1 cellular context compared by ENCODE assay signal in the genomic region with DNA sequence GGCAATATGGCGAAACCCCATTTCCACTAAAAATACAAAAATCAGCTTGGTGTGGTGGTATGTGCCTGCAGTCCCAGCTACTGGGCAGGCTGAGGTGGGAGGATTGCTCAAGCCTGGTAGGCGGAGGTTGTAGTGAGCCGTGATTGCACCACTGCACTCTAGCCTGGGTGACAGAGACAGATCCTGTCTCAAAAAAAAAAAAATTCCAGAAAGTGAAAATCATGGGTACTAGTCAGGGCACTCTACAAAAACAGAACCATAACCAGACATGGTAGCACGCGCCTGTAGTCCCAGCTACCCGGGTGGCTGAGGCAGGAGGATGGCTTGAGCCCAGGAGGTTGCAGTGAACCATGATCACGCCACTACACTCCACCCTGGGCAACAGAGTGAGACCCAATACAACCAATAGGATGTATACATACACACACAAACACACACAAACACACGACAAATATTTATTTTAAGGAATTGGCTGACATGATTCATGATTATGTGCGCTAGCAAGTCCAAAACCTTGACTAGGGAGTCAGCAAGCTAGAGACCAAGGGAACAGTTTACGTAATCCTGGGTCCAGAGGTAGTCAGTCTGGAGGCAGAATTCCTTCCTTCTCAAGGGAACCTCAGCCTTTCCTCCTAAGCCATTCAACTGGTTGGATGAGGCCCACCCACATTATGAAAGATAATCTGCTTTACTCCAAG.
A peak's percentile ranks its signal among the peaks of the same experiment; 100 is the strongest.
TF ChIP-seq lines count a peak whose summit lies in the region.

No MANE protein-coding gene starts in this region.

TF ChIP-seq in HepG2, 621 proteins besides CTCF, POLR2A, EP300 and RAD21 (continued from another document and continues in another):
- TF ChIP-seq, protein P1, sequence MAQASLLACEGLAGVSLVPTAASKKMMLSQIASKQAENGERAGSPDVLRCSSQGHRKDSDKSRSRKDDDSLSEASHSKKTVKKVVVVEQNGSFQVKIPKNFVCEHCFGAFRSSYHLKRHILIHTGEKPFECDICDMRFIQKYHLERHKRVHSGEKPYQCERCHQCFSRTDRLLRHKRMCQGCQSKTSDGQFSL (CRISPR knock-in tag; IDR thresholded peaks at IDR 0.05) = no peak
- TF ChIP-seq SP5 (CRISPR knock-in tag; IDR thresholded peaks at IDR 0.05; ENCODE audit: borderline replicate concordance, low read depth) (peak; percentile 13; the same call in 1 of the 2 replicates), AGO2 (optimal IDR thresholded peaks at IDR 0.05; ENCODE audit: low read depth, low read length) (no peak), TCF7 (IDR thresholded peaks at IDR 0.05; ENCODE audit: low read depth) (no peak), CBFB (CRISPR knock-in tag; IDR thresholded peaks at IDR 0.05) (no peak), PHF21A (CRISPR knock-in tag; IDR thresholded peaks at IDR 0.05) (peak; percentile 66; the same call in 1 of the 2 replicates), EZH2 (conservative IDR thresholded peaks at IDR 0.05; ENCODE audit: low read depth, low read length) (no peak), MIER3 (CRISPR knock-in tag; IDR thresholded peaks at IDR 0.05; ENCODE audit: borderline replicate concordance) (no peak), ZNF580 (CRISPR knock-in tag; IDR thresholded peaks at IDR 0.05; ENCODE audit: borderline replicate concordance, low read depth) (0 out of 2 replicates have a peak, but pooled peaks have one; percentile 41), ZNF136 (CRISPR knock-in tag; IDR thresholded peaks at IDR 0.05; ENCODE audit: low read depth) (no peak), ZC3H4 (CRISPR knock-in tag; IDR thresholded peaks at IDR 0.05; ENCODE audit: borderline replicate concordance) (no peak), RORA (CRISPR knock-in tag; IDR thresholded peaks at IDR 0.05) (no peak), ZNF121 (CRISPR knock-in tag; IDR thresholded peaks at IDR 0.05) (peak; percentile 98), ZNF816 (CRISPR knock-in tag; IDR thresholded peaks at IDR 0.05; ENCODE audit: borderline replicate concordance) (no peak), HOXD1 (CRISPR knock-in tag; IDR thresholded peaks at IDR 0.05) (0 out of 2 replicates have a peak, but pooled peaks have one; percentile 12), NCOA2 (CRISPR knock-in tag; IDR thresholded peaks at IDR 0.05) (no peak), RFXANK (CRISPR knock-in tag; IDR thresholded peaks at IDR 0.05) (no peak), ZNF781 (CRISPR knock-in tag; IDR thresholded peaks at IDR 0.05; ENCODE audit: borderline replicate concordance, not compliant biosample characterization) (no peak), REL (CRISPR knock-in tag; conservative IDR thresholded peaks at IDR 0.05) (no peak)
- TF ChIP-seq, protein P2, sequence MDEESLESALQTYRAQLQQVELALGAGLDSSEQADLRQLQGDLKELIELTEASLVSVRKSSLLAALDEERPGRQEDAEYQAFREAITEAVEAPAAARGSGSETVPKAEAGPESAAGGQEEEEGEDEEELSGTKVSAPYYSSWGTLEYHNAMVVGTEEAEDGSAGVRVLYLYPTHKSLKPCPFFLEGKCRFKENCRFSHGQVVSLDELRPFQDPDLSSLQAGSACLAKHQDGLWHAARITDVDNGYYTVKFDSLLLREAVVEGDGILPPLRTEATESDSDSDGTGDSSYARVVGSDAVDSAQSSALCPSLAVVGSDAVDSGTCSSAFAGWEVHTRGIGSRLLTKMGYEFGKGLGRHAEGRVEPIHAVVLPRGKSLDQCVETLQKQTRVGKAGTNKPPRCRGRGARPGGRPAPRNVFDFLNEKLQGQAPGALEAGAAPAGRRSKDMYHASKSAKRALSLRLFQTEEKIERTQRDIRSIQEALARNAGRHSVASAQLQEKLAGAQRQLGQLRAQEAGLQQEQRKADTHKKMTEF (CRISPR knock-in tag; IDR thresholded peaks at IDR 0.05) = peak; percentile 39; the same call in 1 of the 2 replicates
- TF ChIP-seq, protein P3, sequence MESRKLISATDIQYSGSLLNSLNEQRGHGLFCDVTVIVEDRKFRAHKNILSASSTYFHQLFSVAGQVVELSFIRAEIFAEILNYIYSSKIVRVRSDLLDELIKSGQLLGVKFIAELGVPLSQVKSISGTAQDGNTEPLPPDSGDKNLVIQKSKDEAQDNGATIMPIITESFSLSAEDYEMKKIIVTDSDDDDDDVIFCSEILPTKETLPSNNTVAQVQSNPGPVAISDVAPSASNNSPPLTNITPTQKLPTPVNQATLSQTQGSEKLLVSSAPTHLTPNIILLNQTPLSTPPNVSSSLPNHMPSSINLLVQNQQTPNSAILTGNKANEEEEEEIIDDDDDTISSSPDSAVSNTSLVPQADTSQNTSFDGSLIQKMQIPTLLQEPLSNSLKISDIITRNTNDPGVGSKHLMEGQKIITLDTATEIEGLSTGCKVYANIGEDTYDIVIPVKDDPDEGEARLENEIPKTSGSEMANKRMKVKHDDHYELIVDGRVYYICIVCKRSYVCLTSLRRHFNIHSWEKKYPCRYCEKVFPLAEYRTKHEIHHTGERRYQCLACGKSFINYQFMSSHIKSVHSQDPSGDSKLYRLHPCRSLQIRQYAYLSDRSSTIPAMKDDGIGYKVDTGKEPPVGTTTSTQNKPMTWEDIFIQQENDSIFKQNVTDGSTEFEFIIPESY (CRISPR knock-in tag; IDR thresholded peaks at IDR 0.05) = no peak
- TF ChIP-seq, protein P4, sequence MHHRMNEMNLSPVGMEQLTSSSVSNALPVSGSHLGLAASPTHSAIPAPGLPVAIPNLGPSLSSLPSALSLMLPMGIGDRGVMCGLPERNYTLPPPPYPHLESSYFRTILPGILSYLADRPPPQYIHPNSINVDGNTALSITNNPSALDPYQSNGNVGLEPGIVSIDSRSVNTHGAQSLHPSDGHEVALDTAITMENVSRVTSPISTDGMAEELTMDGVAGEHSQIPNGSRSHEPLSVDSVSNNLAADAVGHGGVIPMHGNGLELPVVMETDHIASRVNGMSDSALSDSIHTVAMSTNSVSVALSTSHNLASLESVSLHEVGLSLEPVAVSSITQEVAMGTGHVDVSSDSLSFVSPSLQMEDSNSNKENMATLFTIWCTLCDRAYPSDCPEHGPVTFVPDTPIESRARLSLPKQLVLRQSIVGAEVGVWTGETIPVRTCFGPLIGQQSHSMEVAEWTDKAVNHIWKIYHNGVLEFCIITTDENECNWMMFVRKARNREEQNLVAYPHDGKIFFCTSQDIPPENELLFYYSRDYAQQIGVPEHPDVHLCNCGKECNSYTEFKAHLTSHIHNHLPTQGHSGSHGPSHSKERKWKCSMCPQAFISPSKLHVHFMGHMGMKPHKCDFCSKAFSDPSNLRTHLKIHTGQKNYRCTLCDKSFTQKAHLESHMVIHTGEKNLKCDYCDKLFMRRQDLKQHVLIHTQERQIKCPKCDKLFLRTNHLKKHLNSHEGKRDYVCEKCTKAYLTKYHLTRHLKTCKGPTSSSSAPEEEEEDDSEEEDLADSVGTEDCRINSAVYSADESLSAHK (CRISPR knock-in tag; IDR thresholded peaks at IDR 0.05; ENCODE audit: borderline replicate concordance) = no peak
- TF ChIP-seq, protein P5, sequence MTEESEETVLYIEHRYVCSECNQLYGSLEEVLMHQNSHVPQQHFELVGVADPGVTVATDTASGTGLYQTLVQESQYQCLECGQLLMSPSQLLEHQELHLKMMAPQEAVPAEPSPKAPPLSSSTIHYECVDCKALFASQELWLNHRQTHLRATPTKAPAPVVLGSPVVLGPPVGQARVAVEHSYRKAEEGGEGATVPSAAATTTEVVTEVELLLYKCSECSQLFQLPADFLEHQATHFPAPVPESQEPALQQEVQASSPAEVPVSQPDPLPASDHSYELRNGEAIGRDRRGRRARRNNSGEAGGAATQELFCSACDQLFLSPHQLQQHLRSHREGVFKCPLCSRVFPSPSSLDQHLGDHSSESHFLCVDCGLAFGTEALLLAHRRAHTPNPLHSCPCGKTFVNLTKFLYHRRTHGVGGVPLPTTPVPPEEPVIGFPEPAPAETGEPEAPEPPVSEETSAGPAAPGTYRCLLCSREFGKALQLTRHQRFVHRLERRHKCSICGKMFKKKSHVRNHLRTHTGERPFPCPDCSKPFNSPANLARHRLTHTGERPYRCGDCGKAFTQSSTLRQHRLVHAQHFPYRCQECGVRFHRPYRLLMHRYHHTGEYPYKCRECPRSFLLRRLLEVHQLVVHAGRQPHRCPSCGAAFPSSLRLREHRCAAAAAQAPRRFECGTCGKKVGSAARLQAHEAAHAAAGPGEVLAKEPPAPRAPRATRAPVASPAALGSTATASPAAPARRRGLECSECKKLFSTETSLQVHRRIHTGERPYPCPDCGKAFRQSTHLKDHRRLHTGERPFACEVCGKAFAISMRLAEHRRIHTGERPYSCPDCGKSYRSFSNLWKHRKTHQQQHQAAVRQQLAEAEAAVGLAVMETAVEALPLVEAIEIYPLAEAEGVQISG (CRISPR knock-in tag; IDR thresholded peaks at IDR 0.05) = peak; percentile 33; the same call in 1 of the 2 replicates
- TF ChIP-seq, protein P6, sequence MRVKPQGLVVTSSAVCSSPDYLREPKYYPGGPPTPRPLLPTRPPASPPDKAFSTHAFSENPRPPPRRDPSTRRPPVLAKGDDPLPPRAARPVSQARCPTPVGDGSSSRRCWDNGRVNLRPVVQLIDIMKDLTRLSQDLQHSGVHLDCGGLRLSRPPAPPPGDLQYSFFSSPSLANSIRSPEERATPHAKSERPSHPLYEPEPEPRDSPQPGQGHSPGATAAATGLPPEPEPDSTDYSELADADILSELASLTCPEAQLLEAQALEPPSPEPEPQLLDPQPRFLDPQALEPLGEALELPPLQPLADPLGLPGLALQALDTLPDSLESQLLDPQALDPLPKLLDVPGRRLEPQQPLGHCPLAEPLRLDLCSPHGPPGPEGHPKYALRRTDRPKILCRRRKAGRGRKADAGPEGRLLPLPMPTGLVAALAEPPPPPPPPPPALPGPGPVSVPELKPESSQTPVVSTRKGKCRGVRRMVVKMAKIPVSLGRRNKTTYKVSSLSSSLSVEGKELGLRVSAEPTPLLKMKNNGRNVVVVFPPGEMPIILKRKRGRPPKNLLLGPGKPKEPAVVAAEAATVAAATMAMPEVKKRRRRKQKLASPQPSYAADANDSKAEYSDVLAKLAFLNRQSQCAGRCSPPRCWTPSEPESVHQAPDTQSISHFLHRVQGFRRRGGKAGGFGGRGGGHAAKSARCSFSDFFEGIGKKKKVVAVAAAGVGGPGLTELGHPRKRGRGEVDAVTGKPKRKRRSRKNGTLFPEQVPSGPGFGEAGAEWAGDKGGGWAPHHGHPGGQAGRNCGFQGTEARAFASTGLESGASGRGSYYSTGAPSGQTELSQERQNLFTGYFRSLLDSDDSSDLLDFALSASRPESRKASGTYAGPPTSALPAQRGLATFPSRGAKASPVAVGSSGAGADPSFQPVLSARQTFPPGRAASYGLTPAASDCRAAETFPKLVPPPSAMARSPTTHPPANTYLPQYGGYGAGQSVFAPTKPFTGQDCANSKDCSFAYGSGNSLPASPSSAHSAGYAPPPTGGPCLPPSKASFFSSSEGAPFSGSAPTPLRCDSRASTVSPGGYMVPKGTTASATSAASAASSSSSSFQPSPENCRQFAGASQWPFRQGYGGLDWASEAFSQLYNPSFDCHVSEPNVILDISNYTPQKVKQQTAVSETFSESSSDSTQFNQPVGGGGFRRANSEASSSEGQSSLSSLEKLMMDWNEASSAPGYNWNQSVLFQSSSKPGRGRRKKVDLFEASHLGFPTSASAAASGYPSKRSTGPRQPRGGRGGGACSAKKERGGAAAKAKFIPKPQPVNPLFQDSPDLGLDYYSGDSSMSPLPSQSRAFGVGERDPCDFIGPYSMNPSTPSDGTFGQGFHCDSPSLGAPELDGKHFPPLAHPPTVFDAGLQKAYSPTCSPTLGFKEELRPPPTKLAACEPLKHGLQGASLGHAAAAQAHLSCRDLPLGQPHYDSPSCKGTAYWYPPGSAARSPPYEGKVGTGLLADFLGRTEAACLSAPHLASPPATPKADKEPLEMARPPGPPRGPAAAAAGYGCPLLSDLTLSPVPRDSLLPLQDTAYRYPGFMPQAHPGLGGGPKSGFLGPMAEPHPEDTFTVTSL (CRISPR knock-in tag; IDR thresholded peaks at IDR 0.05; ENCODE audit: borderline replicate concordance) = no peak
- TF ChIP-seq, protein P7, sequence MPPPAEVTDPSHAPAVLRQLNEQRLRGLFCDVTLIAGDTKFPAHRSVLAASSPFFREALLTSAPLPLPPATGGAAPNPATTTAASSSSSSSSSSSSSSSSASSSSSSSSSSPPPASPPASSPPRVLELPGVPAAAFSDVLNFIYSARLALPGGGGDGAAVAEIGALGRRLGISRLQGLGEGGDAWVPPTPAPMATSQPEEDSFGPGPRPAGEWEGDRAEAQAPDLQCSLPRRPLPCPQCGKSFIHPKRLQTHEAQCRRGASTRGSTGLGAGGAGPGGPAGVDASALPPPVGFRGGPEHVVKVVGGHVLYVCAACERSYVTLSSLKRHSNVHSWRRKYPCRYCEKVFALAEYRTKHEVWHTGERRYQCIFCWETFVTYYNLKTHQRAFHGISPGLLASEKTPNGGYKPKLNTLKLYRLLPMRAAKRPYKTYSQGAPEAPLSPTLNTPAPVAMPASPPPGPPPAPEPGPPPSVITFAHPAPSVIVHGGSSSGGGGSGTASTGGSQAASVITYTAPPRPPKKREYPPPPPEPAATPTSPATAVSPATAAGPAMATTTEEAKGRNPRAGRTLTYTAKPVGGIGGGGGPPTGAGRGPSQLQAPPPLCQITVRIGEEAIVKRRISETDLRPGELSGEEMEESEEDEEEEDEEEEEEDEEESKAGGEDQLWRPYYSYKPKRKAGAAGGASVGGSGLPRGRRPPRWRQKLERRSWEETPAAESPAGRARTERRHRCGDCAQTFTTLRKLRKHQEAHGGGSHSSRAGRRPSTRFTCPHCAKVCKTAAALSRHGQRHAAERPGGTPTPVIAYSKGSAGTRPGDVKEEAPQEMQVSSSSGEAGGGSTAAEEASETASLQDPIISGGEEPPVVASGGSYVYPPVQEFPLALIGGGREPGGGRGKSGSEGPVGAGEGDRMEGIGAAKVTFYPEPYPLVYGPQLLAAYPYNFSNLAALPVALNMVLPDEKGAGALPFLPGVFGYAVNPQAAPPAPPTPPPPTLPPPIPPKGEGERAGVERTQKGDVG (CRISPR knock-in tag; IDR thresholded peaks at IDR 0.05; ENCODE audit: borderline replicate concordance) = no peak
- TF ChIP-seq, protein P8, sequence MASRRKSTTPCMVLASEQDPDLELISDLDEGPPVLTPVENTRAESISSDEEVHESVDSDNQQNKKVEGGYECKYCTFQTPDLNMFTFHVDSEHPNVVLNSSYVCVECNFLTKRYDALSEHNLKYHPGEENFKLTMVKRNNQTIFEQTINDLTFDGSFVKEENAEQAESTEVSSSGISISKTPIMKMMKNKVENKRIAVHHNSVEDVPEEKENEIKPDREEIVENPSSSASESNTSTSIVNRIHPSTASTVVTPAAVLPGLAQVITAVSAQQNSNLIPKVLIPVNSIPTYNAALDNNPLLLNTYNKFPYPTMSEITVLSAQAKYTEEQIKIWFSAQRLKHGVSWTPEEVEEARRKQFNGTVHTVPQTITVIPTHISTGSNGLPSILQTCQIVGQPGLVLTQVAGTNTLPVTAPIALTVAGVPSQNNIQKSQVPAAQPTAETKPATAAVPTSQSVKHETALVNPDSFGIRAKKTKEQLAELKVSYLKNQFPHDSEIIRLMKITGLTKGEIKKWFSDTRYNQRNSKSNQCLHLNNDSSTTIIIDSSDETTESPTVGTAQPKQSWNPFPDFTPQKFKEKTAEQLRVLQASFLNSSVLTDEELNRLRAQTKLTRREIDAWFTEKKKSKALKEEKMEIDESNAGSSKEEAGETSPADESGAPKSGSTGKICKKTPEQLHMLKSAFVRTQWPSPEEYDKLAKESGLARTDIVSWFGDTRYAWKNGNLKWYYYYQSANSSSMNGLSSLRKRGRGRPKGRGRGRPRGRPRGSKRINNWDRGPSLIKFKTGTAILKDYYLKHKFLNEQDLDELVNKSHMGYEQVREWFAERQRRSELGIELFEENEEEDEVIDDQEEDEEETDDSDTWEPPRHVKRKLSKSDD (CRISPR knock-in tag; IDR thresholded peaks at IDR 0.05; ENCODE audit: low read depth) = peak; percentile 49; the same call in 1 of the 2 replicates
